In genomic region chr15:39448409-39448808, GRCh38 we compare ENCODE assay signal across 18 cellular contexts.
"Had no signal": no experiment of that assay in that cellular context is flagged by ENCODE, and none has a peak within 500 bp of the region (broad histone marks: within the 10 kb centered on the region; RNA-seq: fewer than 3 reads in every experiment).

No MANE protein-coding gene starts in this region.

- H3K36me3 ChIP-seq: ascending aorta, gastrocnemius medialis, left ventricle myocardium inferior, right atrium auricular region, thyroid gland had no signal

- ATAC-seq: activated CD8-positive, alpha-beta T cell treated with anti-CD3 and anti-CD28 coated beads, Interleukin-2, amount 10 ng/mL, durations not matched to agents 7 days and 5 days; activated T-cell treated with anti-CD3 and anti-CD28 coated beads, Interleukin-2, amount 50 U/mL, for 4 hours; gastrocnemius medialis had no signal

- H3K9me3 ChIP-seq: ascending aorta, gastrocnemius medialis, left ventricle myocardium inferior, right atrium auricular region, thyroid gland had no signal

- H3K4me1 ChIP-seq: ascending aorta, gastrocnemius medialis, thyroid gland had no signal

- DNase-seq: activated CD4-positive, alpha-beta T cell treated with anti-CD3 and anti-CD28 coated beads, Interleukin-2, amount 10 ng/mL, durations not matched to agents 24 days and 14 days; activated CD8-positive, alpha-beta T cell treated with anti-CD3 and anti-CD28 coated beads, Interleukin-2, amount 10 ng/mL, durations not matched to agents 7 days and 5 days; activated effector memory CD4-positive, alpha-beta T cell treated with Interleukin-2 at 50 U/mL for 16 hours; activated T-cell treated with anti-CD3 and anti-CD28 coated beads, Interleukin-2, amount 50 U/mL, for 4 hours; cerebellar nuclear complex; cortex of kidney; effector CD4-positive, alpha-beta T cell; gastrocnemius medialis; head of caudate nucleus; left ventricle myocardium inferior; mammary epithelial cell; midbrain; nephron progenitor cell; stimulated activated CD4-positive, alpha-beta T cell treated with anti-CD3 and anti-CD28 coated beads, Interleukin-2, amount 100 ng/mL, for 24 hours; stimulated activated naive CD4-positive, alpha-beta T cell treated with Interleukin-2 at 50 U/mL for 16 hours; thyroid gland had no signal

- H3K27ac ChIP-seq: ascending aorta, gastrocnemius medialis, left ventricle myocardium inferior, right atrium auricular region, thyroid gland had no signal

- H3K4me3 ChIP-seq: ascending aorta, gastrocnemius medialis, left ventricle myocardium inferior, right atrium auricular region, thyroid gland had no signal

- H3K27me3 ChIP-seq: ascending aorta, gastrocnemius medialis, right atrium auricular region, thyroid gland had no signal
